ENCODE assay signal across 9 cellular contexts in genomic region chr21:29155118-29155932, GRCh38. TPM values are rescaled to one million over a fixed set of nuclear protein-coding genes. Genes with fewer than 3 reads are reported as not detected.
DNase-seq lines count a peak whose midpoint lies in the region; TF ChIP-seq lines count a peak whose summit lies in the region.
"Had no signal": no experiment of that assay in that cellular context is flagged by ENCODE, and none has a peak within 500 bp of the region (broad histone marks: within the 10 kb centered on the region; RNA-seq: fewer than 3 reads in every experiment).

No MANE protein-coding gene starts in this region.

- POLR2A ChIA-PET in HEK293T (lab: Yijun Ruan, JAX) = interaction anchor here (0.8 to 1.2 kb wide), 4 partner anchors 8 to 143 kb away, joined by 3 to 4 read pairs (median 4); partner anchors contain the start of genes BACH1 and USP16

- no peaks in the 10 kb centered on the region for H3K36me3 ChIP-seq in smooth muscle cell (ENCODE audit: low read depth)

- no peaks in the 10 kb centered on the region for H3K36me3 Mint-ChIP-seq in T-helper 2 cell treated with Interferon-gamma antibody and Interleukin-4, amounts not matched to agents 5 μg/mL and 100 μg/mL, for 36 hours (ENCODE audit: low read depth)

- H3K4me3 Mint-ChIP-seq in T-helper 2 cell treated with Interferon-gamma antibody and Interleukin-4, amounts not matched to agents 5 μg/mL and 100 μg/mL, for 36 hours = no peak overlapping the region

- DNase-seq in HEK293T (ENCODE audit: extremely low spot score) (peak; percentile 57), choroid plexus epithelial cell (ENCODE audit: low read depth) (peak; percentile 93), kidney glomerular epithelial cell (lab: John Stamatoyannopoulos, UW) (peak; percentile 30), smooth muscle cell (lab: John Stamatoyannopoulos, UW; ENCODE audit: unreplicated experiment) (peak; percentile 36), NCI-H510A (lab: John Stamatoyannopoulos, UW) (no peak), NCI-H1105 (lab: John Stamatoyannopoulos, UW) (no peak), UCSD-AML1 (lab: John Stamatoyannopoulos, UW; ENCODE audit: unreplicated experiment) (no peak)
- DNase-seq in T-helper 2 cell treated with Interferon-gamma antibody and Interleukin-4, amounts not matched to agents 5 μg/mL and 100 μg/mL, for 36 hours (ENCODE audit: low spot score) = no peak
- DNase-seq: activated T-cell treated with anti-CD3 and anti-CD28 coated beads for 4 hours had no signal

- no peaks in the 10 kb centered on the region for H3F3A ChIP-seq in smooth muscle cell (ENCODE audit: low read depth)

- H3K9ac ChIP-seq in smooth muscle cell (ENCODE audit: low read depth) = no peak overlapping the region

- H3K9me3 Mint-ChIP-seq in T-helper 2 cell treated with Interferon-gamma antibody and Interleukin-4, amounts not matched to agents 5 μg/mL and 100 μg/mL, for 36 hours = no peaks in the 10 kb centered on the region

- peak overlapping the region; percentile 33 for H3K4me3 ChIP-seq in choroid plexus epithelial cell (ENCODE audit: low read depth, low read length)
- H3K4me3 ChIP-seq in smooth muscle cell = peak overlapping the region; percentile 23

- peaks cover 4% of the 10 kb centered on the region for H3K4me1 ChIP-seq in smooth muscle cell (ENCODE audit: low read depth)

- TF ChIP-seq CTCF in choroid plexus epithelial cell (conservative IDR thresholded peaks at IDR 0.05; ENCODE audit: low read depth, low read length) = no peak
- no peak for TF ChIP-seq CTCF in smooth muscle cell (IDR thresholded peaks at IDR 0.05; ENCODE audit: borderline replicate concordance, insufficient read depth, poor library complexity, severe bottlenecking)

- H3K4me2 ChIP-seq in smooth muscle cell = peak overlapping the region; percentile 60

- H3K9me3 ChIP-seq in smooth muscle cell (replicated peaks; ENCODE audit: low read depth) = no peaks in the 10 kb centered on the region

- H4K20me1 ChIP-seq in smooth muscle cell (ENCODE audit: low read depth) = no peaks in the 10 kb centered on the region

- H3K27me3 Mint-ChIP-seq in T-helper 2 cell treated with Interferon-gamma antibody and Interleukin-4, amounts not matched to agents 5 μg/mL and 100 μg/mL, for 36 hours (ENCODE audit: low read depth) = peaks cover 17% of the 10 kb centered on the region

- H3K27me3 ChIP-seq in smooth muscle cell (ENCODE audit: low read depth) = no peaks in the 10 kb centered on the region

- WGBS in smooth muscle cell (ENCODE audit: low lambda C conversion rate) = 48% methylated on average over 25 of the region's 25 CpGs

- CTCF ChIA-PET in HEK293T (lab: Yijun Ruan, JAX) = interaction anchor here (0.6 to 1.3 kb wide), 6 partner anchors 9 to 222 kb away, joined by 3 to 5 read pairs (median 4); no protein-coding TSS in a partner anchor

- no peak overlapping the region for H3K27ac ChIP-seq in smooth muscle cell (ENCODE audit: low read depth)

- peak overlapping the region; percentile 26 for H2AFZ ChIP-seq in smooth muscle cell (ENCODE audit: low read depth)

- no peak overlapping the region for H3K27ac Mint-ChIP-seq in T-helper 2 cell treated with Interferon-gamma antibody and Interleukin-4, amounts not matched to agents 5 μg/mL and 100 μg/mL, for 36 hours

- H3K79me2 ChIP-seq in smooth muscle cell (ENCODE audit: low read depth) = no peaks in the 10 kb centered on the region

- H3K4me1 Mint-ChIP-seq in T-helper 2 cell treated with Interferon-gamma antibody and Interleukin-4, amounts not matched to agents 5 μg/mL and 100 μg/mL, for 36 hours (ENCODE audit: low read depth) = no peaks in the 10 kb centered on the region

TF ChIP-seq in HEK293T, 16 proteins besides CTCF, POLR2A, EP300 and RAD21:
- no peak for TF ChIP-seq ARNT (IDR thresholded peaks at IDR 0.05)
- TF ChIP-seq L3MBTL2 (conservative IDR thresholded peaks at IDR 0.05) = peak; percentile 92
- no peak for TF ChIP-seq SP1 (IDR thresholded peaks at IDR 0.05)
- no peak for TF ChIP-seq NFRKB (IDR thresholded peaks at IDR 0.05)
- TF ChIP-seq ZNF384 (IDR thresholded peaks at IDR 0.05) = no peak

RNA-seq across cellular contexts. Expression of gene MAP3K7CL, which starts 24.9 kb away (rescaled TPM):
- 1.3 and 2.5 TPM in 2 replicates for total RNA-seq in smooth muscle cell
- polyA plus RNA-seq in smooth muscle cell = 3.0 and 3.7 TPM in 2 replicates

Comparison
In these comparisons a context has a peak if more than half of its experiments do, and no peak if none do; other contexts are left out.
1. DNase-seq: peak in HEK293T (single experiment), choroid plexus epithelial cell (single experiment), kidney glomerular epithelial cell (single experiment) and smooth muscle cell (single experiment); none in NCI-H510A (single experiment), NCI-H1105 (single experiment), UCSD-AML1 (single experiment) and T-helper 2 cell treated with Interferon-gamma antibody and Interleukin-4, amounts not matched to agents 5 μg/mL and 100 μg/mL, for 36 hours (single experiment).